ENCODE assay signal across 8 cellular contexts in the genomic region with DNA sequence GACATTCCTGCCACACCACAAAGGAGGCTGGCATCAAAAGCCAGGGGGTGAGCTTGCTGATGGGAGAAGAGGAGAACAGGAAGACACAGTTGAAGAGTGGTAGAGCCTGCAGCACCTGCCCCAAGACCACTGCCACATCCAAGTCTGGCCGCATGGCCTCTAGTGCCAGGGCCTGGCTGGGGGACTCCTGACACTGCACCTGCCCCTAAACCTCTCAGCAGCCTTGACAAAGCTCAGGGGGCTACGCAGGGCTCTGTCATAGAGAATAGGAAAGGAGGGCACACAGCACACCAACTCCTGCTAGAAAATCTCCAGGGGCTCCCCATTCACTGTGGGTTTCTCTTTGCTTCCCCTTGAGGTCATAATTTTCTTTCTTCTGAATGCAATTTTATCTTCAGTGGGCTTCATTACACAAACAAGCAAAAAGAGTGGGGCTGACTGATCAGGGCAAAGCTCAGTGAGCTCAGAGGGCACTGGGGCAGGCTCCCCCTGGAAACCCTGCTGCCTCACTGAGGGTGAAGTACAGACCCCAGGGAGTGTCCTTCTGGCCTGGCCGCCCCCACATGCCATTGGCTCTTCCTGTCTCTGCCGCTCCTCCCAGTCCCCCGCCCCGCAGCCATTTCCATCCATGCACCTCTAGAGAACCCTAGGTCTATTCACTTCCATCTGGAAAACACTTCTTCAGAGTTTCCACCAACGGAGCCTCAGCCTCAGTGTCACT. TPM values are rescaled to one million over a fixed set of nuclear protein-coding genes. Genes with fewer than 3 reads are reported as not detected.
DNase-seq lines count a peak whose midpoint lies in the region; ATAC-seq and TF ChIP-seq lines count a peak whose summit lies in the region.

No MANE protein-coding gene starts in this region.

- in situ Hi-C loops in GM13976 (cut with MboI; ENCODE audit: low sequenced_read_pairs, unreplicated experiment) = loop anchor here (25.0 kb wide), 1 partner anchor 248 kb away; no protein-coding TSS in a partner anchor

- 86 to 93% (median 87%) methylated on average over 6 to 7 of the region's 7 CpGs for WGBS in adrenal gland, 4 donors

- H3K4me1 ChIP-seq in adrenal gland (replicated peaks in 1 of 2) = peaks cover 0 to 52% of the 10 kb centered on the region in 2 donors
- peaks cover 52 to 65% (median 61%) of the 10 kb centered on the region in 3 donors for H3K4me1 ChIP-seq in skeletal muscle tissue (ENCODE audit: control insufficient read depth in 3 of 3, insufficient read depth in 3 of 3, low read length in 3 of 3)

- no peak for TF ChIP-seq POLR2A in adrenal gland (IDR thresholded peaks at IDR 0.05)

- DNase-seq in GM13976 (ENCODE audit: low spot score) (peak; percentile 72), adrenal gland (no peak), HuH-7.5 (ENCODE audit: low spot score) (no peak), left cardiac atrium (no peak), MG63 (no peak)

- H3K9me3 ChIP-seq in adrenal gland (replicated peaks in 1 of 3) = no peaks in the 10 kb centered on the region
- no peaks in the 10 kb centered on the region for H3K9me3 ChIP-seq in skeletal muscle tissue (ENCODE audit: control insufficient read depth in 3 of 3, low read length in 3 of 3)
- no peaks in the 10 kb centered on the region for H3K9me3 ChIP-seq in MG63

- H3K27me3 ChIP-seq in adrenal gland (no peaks in the 10 kb centered on the region), skeletal muscle tissue (ENCODE audit: control insufficient read depth in 3 of 3, insufficient read depth in 3 of 3, low read length in 3 of 3) (no peaks in the 10 kb centered on the region), MG63 (no peaks in the 10 kb centered on the region)

- intact Hi-C loops in adrenal gland (cut with DNase I) (no loop called here), left cardiac atrium (cut with DNase I) (no loop called here)

- ATAC-seq in HG03432 (IDR thresholded peaks at IDR 0.05; ENCODE audit: unreplicated experiment) (peak; percentile 1), left cardiac atrium (no peak), HG03039 (IDR thresholded peaks at IDR 0.05; ENCODE audit: unreplicated experiment) (no peak)

- no peaks in the 10 kb centered on the region for H3K36me3 ChIP-seq in adrenal gland (replicated peaks in 1 of 2)
- H3K36me3 ChIP-seq in skeletal muscle tissue (ENCODE audit: control insufficient read depth in 3 of 3, insufficient read depth in 3 of 3, low read length in 3 of 3) = no peaks in the 10 kb centered on the region
- no peaks in the 10 kb centered on the region for H3K36me3 ChIP-seq in MG63

- no peak overlapping the region for H3K4me3 ChIP-seq in adrenal gland
- no peak overlapping the region for H3K4me3 ChIP-seq in skeletal muscle tissue (ENCODE audit: low read length in 3 of 3)
- H3K4me3 ChIP-seq in MG63 = no peak overlapping the region

- H3K27ac ChIP-seq in adrenal gland (peak overlapping the region in 4 of 5 donors; percentile 22 to 85 (median 52)), skeletal muscle tissue (ENCODE audit: low read depth, low read length) (peak overlapping the region; percentile 71)

- TF ChIP-seq CTCF in GM13976 (IDR thresholded peaks at IDR 0.05; ENCODE audit: borderline replicate concordance, control extremely low read depth, extremely low read depth, insufficient read depth, missing control alignments) (no peak), adrenal gland (IDR thresholded peaks at IDR 0.05) (no peak)

- peak overlapping the region in 2 of 3 donors; percentile 27 to 54 for H3K9ac ChIP-seq in skeletal muscle tissue (ENCODE audit: low read depth in 1 of 3, low read length in 3 of 3)

RNA-seq across cellular contexts. Expression of gene VOPP1, which starts 37.2 kb away (rescaled TPM):
- total RNA-seq in adrenal gland (10 to 100 TPM; 30.3 to 60.7 (median 38.2) TPM), skeletal muscle tissue (23.5 TPM), left cardiac atrium (10 to 100 TPM; 28.9 to 32.2 TPM)
- 10 to 100 TPM; 13.6 to 16.7 (median 14.2) TPM for polyA plus RNA-seq in adrenal gland
- 45.4 and 56.4 TPM in 2 replicates for total RNA-seq in MG63 (2014; rRNA removed; shearing (Covaris generic); ENCODE audit: low replicate concordance)
